Comparison of ENCODE assay signal across 8 cellular contexts in genomic region chr13:40776681-40777165, GRCh38. TPM values are rescaled to one million over a fixed set of nuclear protein-coding genes. Genes with fewer than 3 reads are reported as not detected.
DNase-seq lines count a peak whose midpoint lies in the region; ATAC-seq and TF ChIP-seq lines count a peak whose summit lies in the region.

No MANE protein-coding gene starts in this region.

- no peak for TF ChIP-seq POLR2A in prostate gland (IDR thresholded peaks at IDR 0.05)

- peaks cover 0 to 25% (median 0%) of the 10 kb centered on the region in 9 donors for H3K4me1 ChIP-seq in heart right ventricle
- H3K4me1 ChIP-seq in prostate gland (replicated peaks): no peaks in the 10 kb centered on the region

- H3K27me3 ChIP-seq in heart right ventricle (no peaks in the 10 kb centered on the region), prostate gland (replicated peaks; ENCODE audit: insufficient read depth) (no peaks in the 10 kb centered on the region)

- H3K4me3 ChIP-seq in heart right ventricle (peak overlapping the region in 1 of 10 donors; percentile 36), coronary artery (no peak overlapping the region), prostate gland (no peak overlapping the region)

- peak overlapping the region in 2 of 10 donors; percentile 44 to 79 for H3K27ac ChIP-seq in heart right ventricle
- H3K27ac ChIP-seq in coronary artery: no peak overlapping the region
- no peak overlapping the region for H3K27ac ChIP-seq in prostate gland

- H3K36me3 ChIP-seq in heart right ventricle (no peaks in the 10 kb centered on the region), prostate gland (no peaks in the 10 kb centered on the region)

- intact Hi-C loops in heart right ventricle (cut with DNase I): loop anchor here in 6 of 10 donors (5.0 to 10.0 kb wide), 4 partner anchors 278 to 1094 kb away; no protein-coding TSS in a partner anchor
- intact Hi-C loops in prostate gland (cut with DNase I): loop anchor here (5.0 kb wide), 1 partner anchor 1094 kb away; no protein-coding TSS in a partner anchor

- ATAC-seq in HG02610 (IDR thresholded peaks at IDR 0.05; ENCODE audit: unreplicated experiment) (peak; percentile 65), heart right ventricle (peak in 5 of 8 donors; percentile 18 to 43 (median 21))

- WGBS in heart right ventricle, 2 donors: 47 to 58% methylated on average over 7 of the region's 7 CpGs
- WGBS in prostate gland: 51% methylated on average over 7 of the region's 7 CpGs

- H3K9me3 ChIP-seq in heart right ventricle (no peaks in the 10 kb centered on the region), prostate gland (no peaks in the 10 kb centered on the region)

- DNase-seq in ELR (ENCODE audit: low read depth): peak; percentile 87
- DNase-seq in NOMO-1 treated with dmso at 0.1 percent for 144 hours (lab: John Stamatoyannopoulos, UW; ENCODE audit: unreplicated experiment): peak; percentile 81
- DNase-seq in activated T-cell treated with anti-CD3 and anti-CD28 coated beads for 1 hour (ENCODE audit: low read depth): peak; percentile 52
- no peak for DNase-seq in heart right ventricle
- peak; percentile 20 to 45 for DNase-seq in stimulated activated CD8-positive, alpha-beta memory T cell treated with anti-CD3 and anti-CD28 coated beads, Interleukin-2, amount 100 ng/mL, for 1 hour (ENCODE audit: low read depth in 2 of 2)
- no peak for DNase-seq in coronary artery (ENCODE audit: low spot score)
- DNase-seq in prostate gland (ENCODE audit: low spot score): no peak

- TF ChIP-seq CTCF in heart right ventricle (IDR thresholded peaks at IDR 0.05) (no peak), coronary artery (IDR thresholded peaks at IDR 0.05) (no peak), prostate gland (IDR thresholded peaks at IDR 0.05) (no peak)

RNA-seq across cellular contexts. Expression of gene MRPS31, which starts 5.7 kb away (rescaled TPM):
- total RNA-seq in heart right ventricle: 10 to 100 TPM; 22.2 to 32.9 (median 30.4) TPM
- 100 to 1,000 TPM in 1 of 2 donors, 10 to 100 TPM in 1; 32.8 to 121 TPM for polyA plus RNA-seq in heart right ventricle
- 10 to 100 TPM; 19.2 to 19.9 TPM for total RNA-seq in prostate gland

RNA-seq across cellular contexts. Expression of gene SLC25A15, which starts 12.7 kb away (rescaled TPM):
- total RNA-seq in heart right ventricle: 1 to 10 TPM; 3.3 to 6.0 (median 4.9) TPM
- polyA plus RNA-seq in heart right ventricle: 1 to 10 TPM in 1 of 2 donors, under 1 TPM in 1; 0.73 to 4.8 TPM
- total RNA-seq in prostate gland: 10 to 100 TPM in 1 of 2 donors, 1 to 10 TPM in 1; 7.4 to 32.8 TPM

Comparison
In these comparisons a context has a peak if more than half of its experiments do, and no peak if none do; other contexts are left out.
1. DNase-seq: peak in ELR (single experiment), NOMO-1 treated with dmso at 0.1 percent for 144 hours (single experiment), activated T-cell treated with anti-CD3 and anti-CD28 coated beads for 1 hour (single experiment) and stimulated activated CD8-positive, alpha-beta memory T cell treated with anti-CD3 and anti-CD28 coated beads, Interleukin-2, amount 100 ng/mL, for 1 hour (2 of 2); none in heart right ventricle (0 of 2), coronary artery (single experiment) and prostate gland (single experiment).